ENCODE assay signal across 1 cellular context in genomic region chr5:139488269-139488668, GRCh38.
TF ChIP-seq lines count a peak whose summit lies in the region.

No MANE protein-coding gene starts in this region.

TF ChIP-seq in H1, 55 proteins besides CTCF, POLR2A, EP300 and RAD21:
- TF ChIP-seq MAX (IDR thresholded peaks at IDR 0.05) = no peak
